1 cellular context compared by ENCODE assay signal in the genomic region with DNA sequence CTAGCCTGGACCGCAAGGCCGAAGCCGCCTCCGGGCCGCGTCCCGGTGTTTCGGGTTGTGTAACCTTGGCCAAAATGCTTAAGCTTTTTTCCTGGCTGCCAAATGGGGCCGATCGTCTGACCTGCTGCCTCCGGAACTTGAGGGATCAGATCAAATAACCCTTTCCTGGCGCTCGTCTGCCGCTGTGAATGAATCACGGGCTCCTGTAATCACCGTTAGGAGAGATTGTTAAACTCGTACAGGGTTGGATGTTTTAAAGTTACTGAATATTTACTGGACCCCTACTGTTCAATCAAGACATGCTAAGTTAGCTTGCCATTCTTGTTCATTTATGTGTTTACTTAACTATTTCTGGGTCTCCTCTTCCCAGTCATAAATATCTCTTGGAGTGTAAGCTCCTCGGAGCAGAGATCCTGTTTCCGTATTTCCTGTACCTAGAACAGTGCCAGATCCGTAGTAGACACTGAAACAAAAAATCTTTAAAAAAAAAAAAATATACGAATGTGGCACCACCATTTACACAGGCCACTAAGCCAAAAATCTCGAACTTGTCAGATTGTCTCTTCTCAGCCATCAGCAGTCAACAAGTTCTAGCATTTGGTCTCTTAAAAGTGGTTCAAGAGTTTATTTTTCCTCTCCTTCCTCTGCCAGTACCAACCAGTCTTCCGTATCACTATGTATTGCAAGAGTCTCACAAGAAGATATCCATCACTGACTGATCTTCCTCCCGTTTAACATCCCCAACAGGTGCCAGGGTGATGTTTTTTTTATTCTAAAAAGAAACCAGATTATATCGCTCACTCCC.
A peak's percentile ranks its signal among the peaks of the same experiment; 100 is the strongest.
TF ChIP-seq lines count a peak whose summit lies in the region.

No MANE protein-coding gene starts in this region.

TF ChIP-seq in HepG2, 621 proteins besides CTCF, POLR2A, EP300 and RAD21 (continued from another document):
- TF ChIP-seq, protein P1, sequence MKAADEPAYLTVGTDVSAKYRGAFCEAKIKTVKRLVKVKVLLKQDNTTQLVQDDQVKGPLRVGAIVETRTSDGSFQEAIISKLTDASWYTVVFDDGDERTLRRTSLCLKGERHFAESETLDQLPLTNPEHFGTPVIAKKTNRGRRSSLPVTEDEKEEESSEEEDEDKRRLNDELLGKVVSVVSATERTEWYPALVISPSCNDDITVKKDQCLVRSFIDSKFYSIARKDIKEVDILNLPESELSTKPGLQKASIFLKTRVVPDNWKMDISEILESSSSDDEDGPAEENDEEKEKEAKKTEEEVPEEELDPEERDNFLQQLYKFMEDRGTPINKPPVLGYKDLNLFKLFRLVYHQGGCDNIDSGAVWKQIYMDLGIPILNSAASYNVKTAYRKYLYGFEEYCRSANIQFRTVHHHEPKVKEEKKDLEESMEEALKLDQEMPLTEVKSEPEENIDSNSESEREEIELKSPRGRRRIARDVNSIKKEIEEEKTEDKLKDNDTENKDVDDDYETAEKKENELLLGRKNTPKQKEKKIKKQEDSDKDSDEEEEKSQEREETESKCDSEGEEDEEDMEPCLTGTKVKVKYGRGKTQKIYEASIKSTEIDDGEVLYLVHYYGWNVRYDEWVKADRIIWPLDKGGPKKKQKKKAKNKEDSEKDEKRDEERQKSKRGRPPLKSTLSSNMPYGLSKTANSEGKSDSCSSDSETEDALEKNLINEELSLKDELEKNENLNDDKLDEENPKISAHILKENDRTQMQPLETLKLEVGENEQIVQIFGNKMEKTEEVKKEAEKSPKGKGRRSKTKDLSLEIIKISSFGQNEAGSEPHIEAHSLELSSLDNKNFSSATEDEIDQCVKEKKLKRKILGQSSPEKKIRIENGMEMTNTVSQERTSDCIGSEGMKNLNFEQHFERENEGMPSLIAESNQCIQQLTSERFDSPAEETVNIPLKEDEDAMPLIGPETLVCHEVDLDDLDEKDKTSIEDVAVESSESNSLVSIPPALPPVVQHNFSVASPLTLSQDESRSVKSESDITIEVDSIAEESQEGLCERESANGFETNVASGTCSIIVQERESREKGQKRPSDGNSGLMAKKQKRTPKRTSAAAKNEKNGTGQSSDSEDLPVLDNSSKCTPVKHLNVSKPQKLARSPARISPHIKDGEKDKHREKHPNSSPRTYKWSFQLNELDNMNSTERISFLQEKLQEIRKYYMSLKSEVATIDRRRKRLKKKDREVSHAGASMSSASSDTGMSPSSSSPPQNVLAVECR (CRISPR knock-in tag; IDR thresholded peaks at IDR 0.05; ENCODE audit: borderline replicate concordance): no peak
- TF ChIP-seq ZNF562 (CRISPR knock-in tag; IDR thresholded peaks at IDR 0.05; ENCODE audit: borderline replicate concordance) (no peak; the same call in 1 of the 2 replicates), ZNF766 (CRISPR knock-in tag; IDR thresholded peaks at IDR 0.05; ENCODE audit: borderline replicate concordance) (no peak), ZNF652 (CRISPR knock-in tag; IDR thresholded peaks at IDR 0.05; ENCODE audit: borderline replicate concordance, low read depth) (peak; percentile 86), MIER2 (CRISPR knock-in tag; IDR thresholded peaks at IDR 0.05) (no peak), ZNF451 (CRISPR knock-in tag; IDR thresholded peaks at IDR 0.05) (no peak), NR2C2 (CRISPR knock-in tag; IDR thresholded peaks at IDR 0.05; ENCODE audit: borderline replicate concordance) (no peak), ZMAT3 (CRISPR knock-in tag; conservative IDR thresholded peaks at IDR 0.05) (0 out of 2 replicates have a peak, but pooled peaks have one; percentile 8), EZH2 (conservative IDR thresholded peaks at IDR 0.05; ENCODE audit: low read depth, low read length) (no peak), ZNF180 (CRISPR knock-in tag; IDR thresholded peaks at IDR 0.05; ENCODE audit: borderline replicate concordance, low read depth) (no peak), SALL2 (CRISPR knock-in tag; IDR thresholded peaks at IDR 0.05) (0 out of 2 replicates have a peak, but pooled peaks have one; percentile 7), GABPA (IDR thresholded peaks at IDR 0.05; ENCODE audit: low read depth, low read length) (no peak), GABPA (CRISPR knock-in tag; IDR thresholded peaks at IDR 0.05; ENCODE audit: low read depth) (peak; percentile 50; the same call in 1 of the 2 replicates), JDP2 (CRISPR knock-in tag; IDR thresholded peaks at IDR 0.05; ENCODE audit: borderline replicate concordance) (no peak), MBD4 (IDR thresholded peaks at IDR 0.05; ENCODE audit: borderline replicate concordance, low read length) (no peak), ZNF746 (CRISPR knock-in tag; IDR thresholded peaks at IDR 0.05) (0 out of 2 replicates have a peak, but pooled peaks have one; percentile 8), SATB2 (CRISPR knock-in tag; IDR thresholded peaks at IDR 0.05) (peak; percentile 33; the same call in 1 of the 2 replicates)
- TF ChIP-seq, protein P2, sequence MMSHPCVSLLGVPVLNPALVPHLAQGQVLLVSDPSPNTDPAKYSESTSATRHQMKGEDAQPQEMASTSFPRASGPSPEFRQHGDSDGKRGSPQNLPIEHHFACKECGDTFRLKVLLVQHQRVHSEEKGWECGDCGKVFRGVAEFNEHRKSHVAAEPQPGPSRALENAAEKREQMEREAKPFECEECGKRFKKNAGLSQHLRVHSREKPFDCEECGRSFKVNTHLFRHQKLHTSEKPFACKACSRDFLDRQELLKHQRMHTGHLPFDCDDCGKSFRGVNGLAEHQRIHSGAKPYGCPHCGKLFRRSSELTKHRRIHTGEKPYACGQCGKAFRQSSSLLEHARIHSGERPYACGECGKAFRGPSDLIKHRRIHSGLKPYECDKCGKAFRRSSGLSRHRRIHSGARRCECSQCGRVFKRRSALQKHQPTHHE (CRISPR knock-in tag; IDR thresholded peaks at IDR 0.05; ENCODE audit: borderline replicate concordance): no peak
- TF ChIP-seq, protein P3, sequence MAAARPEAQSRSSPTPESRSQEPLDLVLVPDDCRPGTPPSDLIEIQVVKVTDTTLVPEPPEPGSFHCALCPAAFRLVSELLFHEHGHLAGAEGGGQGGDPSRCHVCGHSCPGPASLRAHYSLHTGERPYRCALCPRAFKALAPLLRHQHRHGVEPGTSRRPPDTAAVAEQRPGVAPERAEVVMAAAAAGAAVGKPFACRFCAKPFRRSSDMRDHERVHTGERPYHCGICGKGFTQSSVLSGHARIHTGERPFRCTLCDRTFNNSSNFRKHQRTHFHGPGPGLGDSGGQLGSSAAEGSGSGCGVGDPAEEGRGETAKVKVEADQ (CRISPR knock-in tag; IDR thresholded peaks at IDR 0.05; ENCODE audit: borderline replicate concordance): no peak
- TF ChIP-seq, protein P4, sequence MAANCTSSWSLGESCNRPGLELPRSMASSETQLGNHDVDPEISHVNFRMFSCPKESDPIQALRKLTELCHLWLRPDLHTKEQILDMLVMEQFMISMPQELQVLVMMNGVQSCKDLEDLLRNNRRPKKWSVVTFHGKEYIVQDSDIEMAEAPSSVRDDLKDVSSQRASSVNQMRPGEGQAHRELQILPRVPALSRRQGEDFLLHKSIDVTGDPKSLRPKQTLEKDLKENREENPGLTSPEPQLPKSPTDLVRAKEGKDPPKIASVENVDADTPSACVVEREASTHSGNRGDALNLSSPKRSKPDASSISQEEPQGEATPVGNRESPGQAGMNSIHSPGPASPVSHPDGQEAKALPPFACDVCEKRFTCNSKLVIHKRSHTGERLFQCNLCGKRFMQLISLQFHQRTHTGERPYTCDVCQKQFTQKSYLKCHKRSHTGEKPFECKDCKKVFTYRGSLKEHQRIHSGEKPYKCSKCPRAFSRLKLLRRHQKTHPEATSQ (CRISPR knock-in tag; IDR thresholded peaks at IDR 0.05; ENCODE audit: borderline replicate concordance): no peak
- TF ChIP-seq, protein P5, sequence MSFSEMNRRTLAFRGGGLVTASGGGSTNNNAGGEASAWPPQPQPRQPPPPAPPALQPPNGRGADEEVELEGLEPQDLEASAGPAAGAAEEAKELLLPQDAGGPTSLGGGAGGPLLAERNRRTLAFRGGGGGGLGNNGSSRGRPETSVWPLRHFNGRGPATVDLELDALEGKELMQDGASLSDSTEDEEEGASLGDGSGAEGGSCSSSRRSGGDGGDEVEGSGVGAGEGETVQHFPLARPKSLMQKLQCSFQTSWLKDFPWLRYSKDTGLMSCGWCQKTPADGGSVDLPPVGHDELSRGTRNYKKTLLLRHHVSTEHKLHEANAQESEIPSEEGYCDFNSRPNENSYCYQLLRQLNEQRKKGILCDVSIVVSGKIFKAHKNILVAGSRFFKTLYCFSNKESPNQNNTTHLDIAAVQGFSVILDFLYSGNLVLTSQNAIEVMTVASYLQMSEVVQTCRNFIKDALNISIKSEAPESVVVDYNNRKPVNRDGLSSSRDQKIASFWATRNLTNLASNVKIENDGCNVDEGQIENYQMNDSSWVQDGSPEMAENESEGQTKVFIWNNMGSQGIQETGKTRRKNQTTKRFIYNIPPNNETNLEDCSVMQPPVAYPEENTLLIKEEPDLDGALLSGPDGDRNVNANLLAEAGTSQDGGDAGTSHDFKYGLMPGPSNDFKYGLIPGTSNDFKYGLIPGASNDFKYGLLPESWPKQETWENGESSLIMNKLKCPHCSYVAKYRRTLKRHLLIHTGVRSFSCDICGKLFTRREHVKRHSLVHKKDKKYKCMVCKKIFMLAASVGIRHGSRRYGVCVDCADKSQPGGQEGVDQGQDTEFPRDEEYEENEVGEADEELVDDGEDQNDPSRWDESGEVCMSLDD (CRISPR knock-in tag; IDR thresholded peaks at IDR 0.05; ENCODE audit: borderline replicate concordance): 0 out of 2 replicates have a peak, but pooled peaks have one; percentile 41
- TF ChIP-seq, protein P6, sequence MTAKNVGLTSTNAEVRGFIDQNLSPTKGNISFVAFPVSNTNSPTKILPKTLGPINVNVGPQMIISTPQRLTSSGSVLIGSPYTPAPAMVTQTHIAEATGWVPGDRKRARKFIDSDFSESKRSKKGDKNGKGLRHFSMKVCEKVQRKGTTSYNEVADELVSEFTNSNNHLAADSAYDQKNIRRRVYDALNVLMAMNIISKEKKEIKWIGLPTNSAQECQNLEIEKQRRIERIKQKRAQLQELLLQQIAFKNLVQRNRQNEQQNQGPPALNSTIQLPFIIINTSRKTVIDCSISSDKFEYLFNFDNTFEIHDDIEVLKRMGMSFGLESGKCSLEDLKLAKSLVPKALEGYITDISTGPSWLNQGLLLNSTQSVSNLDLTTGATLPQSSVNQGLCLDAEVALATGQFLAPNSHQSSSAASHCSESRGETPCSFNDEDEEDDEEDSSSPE (CRISPR knock-in tag; IDR thresholded peaks at IDR 0.05): peak; percentile 11; the same call in 1 of the 2 replicates
- TF ChIP-seq, protein P7, sequence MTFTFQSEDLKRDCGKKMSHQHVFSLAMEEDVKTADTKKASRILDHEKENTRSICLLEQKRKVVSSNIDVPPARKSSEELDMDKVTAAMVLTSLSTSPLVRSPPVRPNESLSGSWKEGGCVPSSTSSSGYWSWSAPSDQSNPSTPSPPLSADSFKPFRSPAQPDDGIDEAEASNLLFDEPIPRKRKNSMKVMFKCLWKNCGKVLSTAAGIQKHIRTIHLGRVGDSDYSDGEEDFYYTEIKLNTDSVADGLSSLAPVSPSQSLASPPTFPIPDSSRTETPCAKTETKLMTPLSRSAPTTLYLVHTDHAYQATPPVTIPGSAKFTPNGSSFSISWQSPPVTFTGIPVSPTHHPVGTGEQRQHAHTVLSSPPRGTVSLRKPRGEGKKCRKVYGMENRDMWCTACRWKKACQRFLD (CRISPR knock-in tag; IDR thresholded peaks at IDR 0.05; ENCODE audit: borderline replicate concordance): no peak
